ENCODE assay signal across 27 cellular contexts in the genomic region with DNA sequence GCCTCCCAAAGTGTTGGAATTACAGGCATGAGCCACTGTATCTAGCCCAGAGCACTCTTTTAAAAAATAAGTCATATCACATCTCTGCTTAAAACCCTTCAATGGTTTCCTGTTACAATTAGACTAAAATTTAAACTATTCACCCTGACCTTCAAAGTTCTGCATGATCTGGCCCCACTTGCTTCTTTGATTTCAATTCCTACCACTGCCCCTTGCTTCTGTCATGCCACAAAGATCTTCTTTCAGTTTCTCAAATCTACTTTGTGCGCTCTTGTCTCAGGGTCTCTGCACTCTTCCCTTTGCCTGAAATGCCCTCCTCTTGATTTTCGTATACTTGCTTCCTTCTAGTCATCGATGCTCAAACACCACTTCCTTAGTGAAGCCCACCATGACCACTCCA.
"Had no signal": no experiment of that assay in that cellular context is flagged by ENCODE, and none has a peak within 500 bp of the region (broad histone marks: within the 10 kb centered on the region; RNA-seq: fewer than 3 reads in every experiment).

No MANE protein-coding gene starts in this region.

- ATAC-seq: activated T-cell treated with anti-CD3 and anti-CD28 coated beads, Interleukin-2, amount 50 U/mL, for 4 hours; Panc1; Right ventricle myocardium inferior; WTC11 had no signal

- H3K27ac Mint-ChIP-seq: activated CD4-positive, alpha-beta memory T cell treated with anti-CD3 and anti-CD28 coated beads for 36 hours; activated CD4-positive, alpha-beta T cell treated with anti-CD3 and anti-CD28 coated beads, Interleukin-2, amount 10 ng/mL, durations not matched to agents 24 days and 14 days; activated naive CD4-positive, alpha-beta T cell treated with anti-CD3 and anti-CD28 coated beads for 36 hours; activated naive CD8-positive, alpha-beta T cell; brain; T-helper 1 cell treated with Interleukin-12 subunit alpha and Interleukin-12 subunit beta and Interleukin-4 antibody, amounts not matched to agents 30 μg/mL and 1 μg/mL, for 36 hours; WTC11 had no signal

- DNase-seq: activated CD4-positive, alpha-beta memory T cell treated with anti-CD3 and anti-CD28 coated beads for 36 hours; activated CD4-positive, alpha-beta T cell treated with anti-CD3 and anti-CD28 coated beads for 1 hour; activated CD4-positive, alpha-beta T cell treated with anti-CD3 and anti-CD28 coated beads, Interleukin-2, amount 10 ng/mL, durations not matched to agents 24 days and 14 days; activated CD8-positive, alpha-beta memory T cell treated with anti-CD3 and anti-CD28 coated beads for 24 hours; activated effector memory CD4-positive, alpha-beta T cell treated with anti-CD3 and anti-CD28 coated beads, Interleukin-2, amount 50 U/mL, for 16 hours; activated naive CD4-positive, alpha-beta T cell treated with anti-CD3 and anti-CD28 coated beads for 36 hours; activated T-cell treated with anti-CD3 and anti-CD28 coated beads, Interleukin-2, amount 50 U/mL, for 4 hours; amygdala; NCI-H1048; NCI-H1417; NCI-H1930; NCI-H2107; NCI-H2171 treated with DMSO at 0.1 percent for 48 hours; NCI-H226; NCI-H526 treated with DMSO at 0.1 percent for 48 hours; NCI-H82; NK-92 treated with Interleukin-12 subunit alpha and Interleukin-12 subunit beta, amount 100 ng/mL, for 24 hours; OCI-M1; RPMI8226; T-helper 9 cell had no signal

- H3K4me3 Mint-ChIP-seq: activated CD4-positive, alpha-beta memory T cell treated with anti-CD3 and anti-CD28 coated beads for 36 hours; activated CD4-positive, alpha-beta T cell treated with anti-CD3 and anti-CD28 coated beads, Interleukin-2, amount 10 ng/mL, durations not matched to agents 24 days and 14 days; activated naive CD4-positive, alpha-beta T cell treated with anti-CD3 and anti-CD28 coated beads for 36 hours; activated naive CD8-positive, alpha-beta T cell; activated T-cell treated with anti-CD3 and anti-CD28 coated beads, Interleukin-2, amount 50 U/mL, for 4 hours; brain; central memory CD8-positive, alpha-beta T cell; T-helper 1 cell treated with Interleukin-12 subunit alpha and Interleukin-12 subunit beta and Interleukin-4 antibody, amounts not matched to agents 30 μg/mL and 1 μg/mL, for 36 hours; WTC11 had no signal

- H3K9me3 Mint-ChIP-seq: activated CD4-positive, alpha-beta memory T cell treated with anti-CD3 and anti-CD28 coated beads for 36 hours; activated CD4-positive, alpha-beta T cell treated with anti-CD3 and anti-CD28 coated beads, Interleukin-2, amount 10 ng/mL, durations not matched to agents 24 days and 14 days; activated naive CD4-positive, alpha-beta T cell treated with anti-CD3 and anti-CD28 coated beads for 36 hours; activated T-cell treated with anti-CD3 and anti-CD28 coated beads, Interleukin-2, amount 50 U/mL, for 4 hours; brain; central memory CD8-positive, alpha-beta T cell; T-helper 1 cell treated with Interleukin-12 subunit alpha and Interleukin-12 subunit beta and Interleukin-4 antibody, amounts not matched to agents 30 μg/mL and 1 μg/mL, for 36 hours; WTC11 had no signal

- H3K27me3 Mint-ChIP-seq: brain had no signal
